Comparison of ENCODE assay signal across 9 cellular contexts in genomic region chr16:24989417-24989978, GRCh38. TPM values are rescaled to one million over a fixed set of nuclear protein-coding genes. Genes with fewer than 3 reads are reported as not detected.
DNase-seq lines count a peak whose midpoint lies in the region; ATAC-seq and TF ChIP-seq lines count a peak whose summit lies in the region.
"Had no signal": no experiment of that assay in that cellular context is flagged by ENCODE, and none has a peak within 500 bp of the region (broad histone marks: within the 10 kb centered on the region; RNA-seq: fewer than 3 reads in every experiment).

No MANE protein-coding gene starts in this region.

- H3K36me3 Mint-ChIP-seq in activated naive CD4-positive, alpha-beta T cell treated with anti-CD3 and anti-CD28 coated beads, Interleukin-2, amount 50 U/mL, for 24 hours = no peaks in the 10 kb centered on the region
- peaks cover 8% of the 10 kb centered on the region for H3K36me3 Mint-ChIP-seq in brain
- no peaks in the 10 kb centered on the region for H3K36me3 Mint-ChIP-seq in mesothelial cell of epicardium
- H3K36me3 Mint-ChIP-seq in activated T-helper 2 cell treated with anti-CD3 and anti-CD28 coated beads, Interferon-gamma antibody, Interleukin-2, Interleukin-4, amounts not matched to agents 10 μg/mL and 5 μg/mL and 100 μg/mL, durations not matched to agents 14 hours and 24 hours and 36 hours (ENCODE audit: low read depth) = no peaks in the 10 kb centered on the region

- H3K27ac ChIP-seq in thyroid gland = peak overlapping the region in 2 of 3 donors; percentile 5 to 73

- H3K9me3 Mint-ChIP-seq in activated naive CD4-positive, alpha-beta T cell treated with anti-CD3 and anti-CD28 coated beads, Interleukin-2, amount 50 U/mL, for 24 hours = no peaks in the 10 kb centered on the region
- H3K9me3 Mint-ChIP-seq in brain (peaks cover 0 to 4% (median 0%) of the 10 kb centered on the region in 5 experiments), mesothelial cell of epicardium (no peaks in the 10 kb centered on the region)
- no peaks in the 10 kb centered on the region for H3K9me3 Mint-ChIP-seq in activated T-helper 2 cell treated with anti-CD3 and anti-CD28 coated beads, Interferon-gamma antibody, Interleukin-2, Interleukin-4, amounts not matched to agents 10 μg/mL and 5 μg/mL and 100 μg/mL, durations not matched to agents 14 hours and 24 hours and 36 hours

- H3K4me1 Mint-ChIP-seq in activated naive CD4-positive, alpha-beta T cell treated with anti-CD3 and anti-CD28 coated beads, Interleukin-2, amount 50 U/mL, for 24 hours = peaks cover 85% of the 10 kb centered on the region
- H3K4me1 Mint-ChIP-seq in brain = peaks cover 52% of the 10 kb centered on the region
- H3K4me1 Mint-ChIP-seq in mesothelial cell of epicardium = peaks cover 38% of the 10 kb centered on the region
- peaks cover 42% of the 10 kb centered on the region for H3K4me1 Mint-ChIP-seq in activated T-helper 2 cell treated with anti-CD3 and anti-CD28 coated beads, Interferon-gamma antibody, Interleukin-2, Interleukin-4, amounts not matched to agents 10 μg/mL and 5 μg/mL and 100 μg/mL, durations not matched to agents 14 hours and 24 hours and 36 hours (ENCODE audit: low read depth)

- peaks cover 25 to 37% of the 10 kb centered on the region in 2 donors for H3K4me1 ChIP-seq in thyroid gland

- no peak for TF ChIP-seq POLR2A in thyroid gland (IDR thresholded peaks at IDR 0.05)

- H3K9me3 ChIP-seq in thyroid gland = no peaks in the 10 kb centered on the region

- H3K27me3 Mint-ChIP-seq in activated naive CD4-positive, alpha-beta T cell treated with anti-CD3 and anti-CD28 coated beads, Interleukin-2, amount 50 U/mL, for 24 hours = no peaks in the 10 kb centered on the region
- H3K27me3 Mint-ChIP-seq in brain (no peaks in the 10 kb centered on the region), mesothelial cell of epicardium (ENCODE audit: low read depth) (no peaks in the 10 kb centered on the region)
- no peaks in the 10 kb centered on the region for H3K27me3 Mint-ChIP-seq in activated T-helper 2 cell treated with anti-CD3 and anti-CD28 coated beads, Interferon-gamma antibody, Interleukin-2, Interleukin-4, amounts not matched to agents 10 μg/mL and 5 μg/mL and 100 μg/mL, durations not matched to agents 14 hours and 24 hours and 36 hours (ENCODE audit: low read depth)

- WGBS in thyroid gland, 2 donors = 76 to 85% methylated on average over 2 of the region's 2 CpGs

- no peak for TF ChIP-seq CTCF in brain (conservative IDR thresholded peaks at IDR 0.05)
- TF ChIP-seq CTCF in mesothelial cell of epicardium (IDR thresholded peaks at IDR 0.05; ENCODE audit: unreplicated experiment) = no peak
- no peak for TF ChIP-seq CTCF in thyroid gland (IDR thresholded peaks at IDR 0.05)

- ATAC-seq in GM18511 (IDR thresholded peaks at IDR 0.05; ENCODE audit: unreplicated experiment) (no peak), HG03039 (IDR thresholded peaks at IDR 0.05; ENCODE audit: unreplicated experiment) (no peak)

- H3K4me3 Mint-ChIP-seq in activated naive CD4-positive, alpha-beta T cell treated with anti-CD3 and anti-CD28 coated beads, Interleukin-2, amount 50 U/mL, for 24 hours = no peak overlapping the region
- H3K4me3 Mint-ChIP-seq in brain = peak overlapping the region in 1 of 5 experiments; percentile 22
- no peak overlapping the region for H3K4me3 Mint-ChIP-seq in mesothelial cell of epicardium
- no peak overlapping the region for H3K4me3 Mint-ChIP-seq in activated T-helper 2 cell treated with anti-CD3 and anti-CD28 coated beads, Interferon-gamma antibody, Interleukin-2, Interleukin-4, amounts not matched to agents 10 μg/mL and 5 μg/mL and 100 μg/mL, durations not matched to agents 14 hours and 24 hours and 36 hours (ENCODE audit: low read depth)

- intact Hi-C loops in thyroid gland (cut with DNase I) = no loop called here
- intact Hi-C loops in activated T-helper 2 cell treated with anti-CD3 and anti-CD28 coated beads, Interferon-gamma antibody, Interleukin-2, Interleukin-4, amounts not matched to agents 10 μg/mL and 5 μg/mL and 100 μg/mL, durations not matched to agents 14 hours and 24 hours and 36 hours (cut with micrococcal nuclease) = no loop called here

- no peak for DNase-seq in activated naive CD4-positive, alpha-beta T cell treated with anti-CD3 and anti-CD28 coated beads, Interleukin-2, amount 50 U/mL, for 16 hours
- DNase-seq in mesothelial cell of epicardium (ENCODE audit: low spot score in 2 of 2, unreplicated experiment in 2 of 2) (no peak), thyroid gland (no peak)
- no peak for DNase-seq in activated T-helper 2 cell treated with anti-CD3 and anti-CD28 coated beads, Interferon-gamma antibody, Interleukin-2, Interleukin-4, amounts not matched to agents 10 μg/mL and 5 μg/mL and 100 μg/mL, durations not matched to agents 14 hours and 24 hours and 36 hours (ENCODE audit: low spot score)
- DNase-seq: glutamatergic neuron had no signal

- no peak overlapping the region for H3K4me3 ChIP-seq in thyroid gland (replicated peaks in 1 of 3)

- no peaks in the 10 kb centered on the region for H3K27me3 ChIP-seq in thyroid gland

- H3K36me3 ChIP-seq in thyroid gland = no peaks in the 10 kb centered on the region

- peak overlapping the region; percentile 2 for H3K27ac Mint-ChIP-seq in activated naive CD4-positive, alpha-beta T cell treated with anti-CD3 and anti-CD28 coated beads, Interleukin-2, amount 50 U/mL, for 24 hours
- H3K27ac Mint-ChIP-seq in brain (peak overlapping the region in 3 of 5 experiments; percentile 35 to 92 (median 87)), mesothelial cell of epicardium (peak overlapping the region; percentile 79)
- H3K27ac Mint-ChIP-seq in activated T-helper 2 cell treated with anti-CD3 and anti-CD28 coated beads, Interferon-gamma antibody, Interleukin-2, Interleukin-4, amounts not matched to agents 10 μg/mL and 5 μg/mL and 100 μg/mL, durations not matched to agents 14 hours and 24 hours and 36 hours = no peak overlapping the region

RNA-seq across cellular contexts. Expression of gene ARHGAP17, which starts 25.7 kb away (rescaled TPM):
- 37.2 TPM for polyA plus RNA-seq in brain (ENCODE audit: insufficient read depth, low read depth, low replicate concordance)
- total RNA-seq in mesothelial cell of epicardium (77.4 to 81.3 TPM (median 77.7 TPM) in 3 replicates), thyroid gland (10 to 100 TPM; 41.7 to 70.4 (median 54.3) TPM)
- 75.4 and 84.4 TPM in 2 replicates for total RNA-seq in activated T-helper 2 cell treated with anti-CD3 and anti-CD28 coated beads, Interferon-gamma antibody, Interleukin-2, Interleukin-4, amounts not matched to agents 10 μg/mL and 5 μg/mL and 100 μg/mL, durations not matched to agents 14 hours and 24 hours and 36 hours
